ENCODE assay signal across 8 cellular contexts in the genomic region with DNA sequence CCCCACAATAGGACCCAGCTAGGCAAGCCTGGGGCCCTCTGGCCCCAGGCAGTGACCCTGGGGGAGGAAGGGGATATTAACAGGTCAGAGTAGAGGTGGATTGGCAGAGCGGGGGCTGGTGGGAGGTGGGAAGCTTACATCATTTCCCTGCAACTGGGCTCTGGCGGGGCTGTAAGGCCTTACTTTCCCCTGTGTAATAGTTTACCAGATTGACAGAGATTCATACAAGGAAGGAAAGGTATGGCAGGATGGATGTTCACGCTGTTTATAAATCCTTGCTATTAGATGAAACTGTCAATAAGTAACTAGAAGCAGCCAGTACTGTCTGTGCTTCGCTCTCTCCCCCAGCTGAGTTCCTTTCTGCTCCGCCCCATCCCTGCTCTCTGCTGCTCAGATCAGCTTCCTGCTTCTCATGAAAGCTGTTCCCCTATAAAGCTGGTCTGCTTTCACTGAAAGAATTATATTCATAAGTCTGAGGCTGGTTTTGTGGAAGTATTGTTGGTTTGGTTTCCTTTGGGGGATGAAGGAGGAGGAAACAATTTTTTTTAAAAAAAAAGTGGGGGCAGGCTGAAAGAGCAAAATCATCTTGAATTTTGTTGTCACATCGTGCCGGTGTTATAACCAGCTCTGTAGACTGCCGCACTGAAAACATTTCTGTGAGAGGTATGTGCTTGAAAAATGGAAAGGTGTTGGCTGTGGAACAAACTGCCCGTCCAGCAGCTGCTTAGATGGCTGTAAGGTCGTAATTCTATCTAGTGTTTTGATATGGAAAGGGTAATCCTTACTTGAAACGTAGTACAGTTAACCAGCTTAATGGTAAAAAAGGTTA.
DNase-seq lines count a peak whose midpoint lies in the region; ATAC-seq and TF ChIP-seq lines count a peak whose summit lies in the region.

No MANE protein-coding gene starts in this region.

- H3K4me3 Mint-ChIP-seq in Calu3 (ENCODE audit: low read depth, unreplicated experiment) = peak overlapping the region; percentile 69

- H3K4me1 Mint-ChIP-seq in Calu3 (ENCODE audit: low read depth, unreplicated experiment) = peaks cover 18% of the 10 kb centered on the region

- H3K27ac ChIP-seq in body of pancreas (peak overlapping the region; percentile 57 to 72 (median 62)), iPS-20b (ENCODE audit: low read length) (peak overlapping the region; percentile 21), skeletal muscle tissue (ENCODE audit: low read depth, low read length) (peak overlapping the region; percentile 61)

- H3K4me3 ChIP-seq in body of pancreas = no peak overlapping the region
- peak overlapping the region; percentile 58 for H3K4me3 ChIP-seq in iPS-20b (ENCODE audit: low read length)
- peak overlapping the region; percentile 58 to 69 (median 62) for H3K4me3 ChIP-seq in skeletal muscle tissue (ENCODE audit: low read length in 3 of 3)

- no peaks in the 10 kb centered on the region for H3K36me3 Mint-ChIP-seq in Calu3 (ENCODE audit: insufficient read depth, unreplicated experiment)

- WGBS in body of pancreas, 2 donors = 28 to 41% methylated on average over 11 of the region's 11 CpGs

- peak; percentile 72 for ATAC-seq in body of pancreas

- H3K9me3 Mint-ChIP-seq in Calu3 (ENCODE audit: low read depth, unreplicated experiment) = no peaks in the 10 kb centered on the region

- no peaks in the 10 kb centered on the region for H3K9me3 ChIP-seq in body of pancreas
- no peaks in the 10 kb centered on the region for H3K9me3 ChIP-seq in iPS-20b (ENCODE audit: insufficient read depth, low read depth, low read length)
- no peaks in the 10 kb centered on the region for H3K9me3 ChIP-seq in skeletal muscle tissue (ENCODE audit: control insufficient read depth in 3 of 3, low read length in 3 of 3)

- H3K9ac ChIP-seq in iPS-20b (ENCODE audit: low read depth, low read length) (peak overlapping the region; percentile 73), skeletal muscle tissue (ENCODE audit: low read depth in 1 of 3, low read length in 3 of 3) (peak overlapping the region; percentile 68 to 78 (median 70))

- BruUV-seq in Calu3 (replicated peaks; lab: Mats Ljungman, UMichigan) = no TSS peak

- H3K27ac Mint-ChIP-seq in Calu3 (ENCODE audit: unreplicated experiment) = peak overlapping the region; percentile 62

- CTCF ChIA-PET in Calu3 (lab: Charles Lee) = interaction anchor here (1.3 kb wide), 1 partner anchor 327 kb away, joined by 3 read pairs; no protein-coding TSS in a partner anchor

- H3K27me3 Mint-ChIP-seq in Calu3 (ENCODE audit: unreplicated experiment) = no peaks in the 10 kb centered on the region

- intact Hi-C loops in Calu3 (cut with micrococcal nuclease; ENCODE audit: unreplicated experiment) (no loop called here), body of pancreas (cut with DNase I) (no loop called here)

- DNase-seq in Calu3 = peak; percentile 35
- DNase-seq in GM20000 (ENCODE audit: low spot score) = peak; percentile 51
- DNase-seq in HK-2 (ENCODE audit: unreplicated experiment) = peak; percentile 64
- peak in 3 of 5 experiments; percentile 16 to 68 (median 24) for DNase-seq in T-helper 2 cell
- DNase-seq in body of pancreas = peak in 3 of 4 donors; percentile 32 to 40 (median 36)
- DNase-seq in NCI-H446 (lab: John Stamatoyannopoulos, UW) = no peak

- TF ChIP-seq POLR2A in body of pancreas (IDR thresholded peaks at IDR 0.05) = peak in 2 of 3 donors; percentile 24 to 28

- H3K4me1 ChIP-seq in body of pancreas (peaks cover 8% of the 10 kb centered on the region), iPS-20b (ENCODE audit: insufficient read depth, low read length) (peaks cover 51% of the 10 kb centered on the region), skeletal muscle tissue (ENCODE audit: control insufficient read depth in 3 of 3, insufficient read depth in 3 of 3, low read length in 3 of 3) (peaks cover 2 to 17% (median 7%) of the 10 kb centered on the region in 3 donors)

- H3K27me3 ChIP-seq in body of pancreas (no peaks in the 10 kb centered on the region), iPS-20b (ENCODE audit: insufficient read depth, low read length) (no peaks in the 10 kb centered on the region), skeletal muscle tissue (ENCODE audit: control insufficient read depth in 3 of 3, insufficient read depth in 3 of 3, low read length in 3 of 3) (no peaks in the 10 kb centered on the region)

- no peaks in the 10 kb centered on the region for H3K36me3 ChIP-seq in body of pancreas (replicated peaks in 1 of 2; ENCODE audit: insufficient read depth in 1 of 2, low read depth in 2 of 2)
- H3K36me3 ChIP-seq in iPS-20b (ENCODE audit: insufficient read depth, low read depth, low read length) = no peaks in the 10 kb centered on the region
- H3K36me3 ChIP-seq in skeletal muscle tissue (ENCODE audit: control insufficient read depth in 3 of 3, insufficient read depth in 3 of 3, low read length in 3 of 3) = no peaks in the 10 kb centered on the region

- no peak for TF ChIP-seq CTCF in Calu3 (IDR thresholded peaks at IDR 0.05; ENCODE audit: unreplicated experiment)
- TF ChIP-seq CTCF in GM20000 (IDR thresholded peaks at IDR 0.05; ENCODE audit: extremely low read depth, missing control alignments) = no peak
- TF ChIP-seq CTCF in body of pancreas (IDR thresholded peaks at IDR 0.05) = no peak

Comparison
In these comparisons a context has a peak if more than half of its experiments do, and no peak if none do; other contexts are left out.
1. DNase-seq: peak in Calu3 (single experiment), GM20000 (single experiment), HK-2 (single experiment), T-helper 2 cell (3 of 5) and body of pancreas (3 of 4); none in NCI-H446 (0 of 2).
2. H3K4me3 ChIP-seq: peak in iPS-20b (single experiment) and skeletal muscle tissue (3 of 3); none in body of pancreas (0 of 2).
3. Peak in every context shown above with its lines, with median percentiles within 50 percentile points of each other: H3K27ac ChIP-seq.